8 cellular contexts compared by ENCODE assay signal in the genomic region with DNA sequence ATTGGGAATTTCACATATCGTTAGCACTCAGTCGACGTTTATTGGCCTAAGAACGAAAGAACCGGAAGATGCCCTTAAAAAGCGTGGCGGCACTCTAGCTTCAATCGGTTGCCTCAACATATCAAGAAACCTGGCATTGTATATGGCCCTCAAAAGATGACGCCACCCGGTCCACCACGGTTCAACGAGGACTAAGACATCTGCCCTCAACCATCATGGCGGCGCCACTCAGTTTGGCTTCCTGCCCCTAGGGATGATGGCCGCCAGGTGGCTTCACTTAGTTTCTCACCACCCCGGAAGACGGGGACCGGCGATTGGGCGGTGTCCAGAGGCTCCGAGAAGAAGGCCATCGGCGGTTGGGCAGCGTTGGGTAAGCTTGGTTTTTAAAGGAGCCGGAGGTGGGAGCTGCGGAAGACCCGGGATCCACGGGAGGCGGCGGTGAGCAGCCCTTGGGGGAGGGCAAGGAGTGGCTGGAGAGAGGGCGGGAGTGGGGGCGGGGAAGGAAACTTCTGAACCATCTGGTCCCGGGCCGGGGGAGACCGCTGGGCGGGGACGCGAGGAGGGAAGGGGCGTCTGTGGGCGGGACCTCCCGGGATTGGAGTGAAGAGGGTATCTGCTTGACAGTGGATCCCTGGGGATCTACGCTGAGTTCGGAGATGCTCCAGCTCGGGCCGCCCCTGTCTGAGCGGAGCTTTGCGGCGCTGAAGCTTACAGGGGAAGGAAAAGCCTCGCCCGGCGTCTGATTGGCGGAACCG. TPM values are rescaled to one million over a fixed set of nuclear protein-coding genes. Genes with fewer than 3 reads are reported as not detected.
DNase-seq lines count a peak whose midpoint lies in the region; ATAC-seq and TF ChIP-seq lines count a peak whose summit lies in the region.

A gene (plus strand): TSS at position 592 of the 755 bp plus-strand sequence. CDS start 686 bp downstream, outside the sequence.

- H3K4me1 Mint-ChIP-seq in activated T-cell treated with anti-CD3 and anti-CD28 coated beads, Interleukin-2, amount 50 U/mL, for 4 hours (ENCODE audit: low read depth): peaks cover 21% of the 10 kb centered on the region

- H3K9me3 Mint-ChIP-seq in activated T-cell treated with anti-CD3 and anti-CD28 coated beads, Interleukin-2, amount 50 U/mL, for 4 hours: no peaks in the 10 kb centered on the region

- CTCF ChIA-PET in Panc1 (lab: Charles Lee): interaction anchor here (0.6 to 1.0 kb wide), 3 partner anchors 8 to 115 kb away, joined by 3 to 6 read pairs (median 4); no protein-coding TSS in a partner anchor

- no peaks in the 10 kb centered on the region for H3K9me3 ChIP-seq in Panc1 (ENCODE audit: control insufficient read depth, insufficient read depth, low read depth, low read length)
- no peaks in the 10 kb centered on the region for H3K9me3 ChIP-seq in mucosa of rectum (ENCODE audit: control insufficient read depth in 2 of 2, low read length in 2 of 2)

- no peaks in the 10 kb centered on the region for H3K27me3 Mint-ChIP-seq in activated T-cell treated with anti-CD3 and anti-CD28 coated beads, Interleukin-2, amount 50 U/mL, for 4 hours (ENCODE audit: low read depth)

- H3K4me3 ChIP-seq in Panc1 (ENCODE audit: low read depth in 2 of 2, low read length in 2 of 2) (peak within 1 kb of the TSS; percentile 87 to 100), mucosa of rectum (ENCODE audit: low read length in 2 of 2) (peak within 1 kb of the TSS; percentile 84 to 92)

- peak; percentile 61 for TF ChIP-seq POLR2A in erythroblast (IDR thresholded peaks at IDR 0.05; ENCODE audit: low read length)

- peak within 1 kb of the TSS; percentile 87 for H3K4me3 Mint-ChIP-seq in activated T-cell treated with anti-CD3 and anti-CD28 coated beads, Interleukin-2, amount 50 U/mL, for 4 hours

- H3K27ac ChIP-seq in Panc1 (ENCODE audit: low read length) (peak within 1 kb of the TSS; percentile 91), mucosa of rectum (ENCODE audit: low read depth in 2 of 2, low read length in 2 of 2) (peak within 1 kb of the TSS; percentile 78 to 92)

- BruUV-seq in Panc1 (replicated peaks; lab: Mats Ljungman, UMichigan): no TSS peak

- in situ Hi-C loops in Panc1 (cut with HindIII; ENCODE audit: low pct_unique_long_range_greater_than_20kb, low sequenced_read_pairs): no loop called here

- peaks cover 10% of the 10 kb centered on the region for H3K36me3 Mint-ChIP-seq in activated T-cell treated with anti-CD3 and anti-CD28 coated beads, Interleukin-2, amount 50 U/mL, for 4 hours (ENCODE audit: insufficient read depth)

- peak within 1 kb of the TSS; percentile 89 to 96 for H3K9ac ChIP-seq in mucosa of rectum (ENCODE audit: low read depth in 1 of 2, low read length in 2 of 2)

- no peak for TF ChIP-seq CTCF in Panc1 (IDR thresholded peaks at IDR 0.05)

- H3K36me3 ChIP-seq in Panc1 (ENCODE audit: control insufficient read depth, insufficient read depth, low read length) (peaks cover 2% of the 10 kb centered on the region; the same call in 1 of the 2 replicates), mucosa of rectum (ENCODE audit: control insufficient read depth in 2 of 2, insufficient read depth in 2 of 2, low read length in 2 of 2) (peaks cover 18 to 26% of the 10 kb centered on the region in 2 donors)

- no peaks in the 10 kb centered on the region for H3K27me3 ChIP-seq in Panc1 (ENCODE audit: control insufficient read depth, insufficient read depth, low read length)
- no peaks in the 10 kb centered on the region for H3K27me3 ChIP-seq in mucosa of rectum (ENCODE audit: control insufficient read depth in 2 of 2, insufficient read depth in 2 of 2, low read length in 2 of 2)

- POLR2A ChIA-PET in Panc1 (lab: Charles Lee): interaction anchor here (0.6 kb wide), 2 partner anchors 171 to 1815 kb away, joined by 5 read pairs; no protein-coding TSS in a partner anchor

- H3K4me1 ChIP-seq in Panc1 (ENCODE audit: control insufficient read depth, insufficient read depth, low read length) (peaks cover 7% of the 10 kb centered on the region; the same call in 1 of the 2 replicates), mucosa of rectum (ENCODE audit: control insufficient read depth in 2 of 2, insufficient read depth in 2 of 2, low read length in 2 of 2) (peaks cover 5 to 6% of the 10 kb centered on the region in 2 donors)

- ATAC-seq in GM21723 (IDR thresholded peaks at IDR 0.05; ENCODE audit: unreplicated experiment) (peak; percentile 72), Panc1 (peak; percentile 94)
- peak; percentile 79 to 81 for ATAC-seq in activated T-cell treated with anti-CD3 and anti-CD28 coated beads, Interleukin-2, amount 50 U/mL, for 4 hours

- intact Hi-C loops in Panc1 (cut with micrococcal nuclease; ENCODE audit: unreplicated experiment): no loop called here

- peak; percentile 98 for DNase-seq in DMS153 treated with DMSO at 0.1 percent for 48 hours (lab: John Stamatoyannopoulos, UW; ENCODE audit: unreplicated experiment)
- peak; percentile 94 for DNase-seq in KG1 (lab: John Stamatoyannopoulos, UW)
- DNase-seq in Panc1 (ENCODE audit: low read depth, low spot score): peak; percentile 93
- peak; percentile 98 for DNase-seq in activated T-cell treated with anti-CD3 and anti-CD28 coated beads, Interleukin-2, amount 50 U/mL, for 4 hours
- peak; percentile 100 for DNase-seq in erythroblast (lab: John Stamatoyannopoulos, UW)
- peak; percentile 99 for DNase-seq in stimulated activated CD8-positive, alpha-beta memory T cell treated with anti-CD3 and anti-CD28 coated beads, Interleukin-4, amount 100 ng/mL, for 48 hours

RNA-seq across cellular contexts. Expression of the gene that starts here (rescaled TPM):
- 77.6 TPM for total RNA-seq in Panc1 (2021; ENCODE audit: unreplicated experiment)
- 44.2 TPM for polyA plus RNA-seq in Panc1 (2012; ENCODE audit: insufficient read length)
- total RNA-seq in activated T-cell treated with anti-CD3 and anti-CD28 coated beads, Interleukin-2, amount 50 U/mL, for 4 hours: 10 to 100 TPM; 65.1 to 85.3 (median 71.0) TPM

Comparison
In these comparisons a context has a peak if more than half of its experiments do, and no peak if none do; other contexts are left out.
1. Peak in every context shown above with its lines: DNase-seq, ATAC-seq, H3K4me3 ChIP-seq and H3K27ac ChIP-seq.